10 cellular contexts compared by ENCODE assay signal in genomic region chr15:89851665-89852341, GRCh38. TPM values are rescaled to one million over a fixed set of nuclear protein-coding genes. Genes with fewer than 3 reads are reported as not detected.
DNase-seq lines count a peak whose midpoint lies in the region; ATAC-seq and TF ChIP-seq lines count a peak whose summit lies in the region.
"Had no signal": no experiment of that assay in that cellular context is flagged by ENCODE, and none has a peak within 500 bp of the region (broad histone marks: within the 10 kb centered on the region; RNA-seq: fewer than 3 reads in every experiment).

No MANE protein-coding gene starts in this region.

- H3K4me3 ChIP-seq in Peyer's patch = no peak overlapping the region
- H3K4me3 ChIP-seq: SJSA1 had no signal

- TF ChIP-seq CTCF in Peyer's patch (IDR thresholded peaks at IDR 0.05) = no peak

- in situ Hi-C loops in ACHN (cut with HindIII; ENCODE audit: low pct_ligation_motif_present, low pct_unique_long_range_greater_than_20kb, low sequenced_read_pairs) = no loop called here

- no peaks in the 10 kb centered on the region for H3K9me3 ChIP-seq in Peyer's patch
- H3K9me3 ChIP-seq: SJSA1 had no signal

- DNase-seq in Peyer's patch (no peak), lung microvascular endothelial cell (ENCODE audit: low read depth in 2 of 2) (peak; percentile 25 to 47), ACHN (no peak)
- DNase-seq in effector CD4-positive, alpha-beta T cell = no peak
- DNase-seq: left cardiac atrium had no signal

- peak overlapping the region in 3 of 4 donors; percentile 34 to 82 (median 71) for H3K27ac ChIP-seq in Peyer's patch
- H3K27ac ChIP-seq: SJSA1 had no signal

- no peaks in the 10 kb centered on the region for H3K27me3 ChIP-seq in Peyer's patch
- H3K27me3 ChIP-seq: SJSA1 had no signal

- ATAC-seq in GM18868 (IDR thresholded peaks at IDR 0.05; ENCODE audit: unreplicated experiment) = peak; percentile 68
- ATAC-seq in HG02981 (IDR thresholded peaks at IDR 0.05; ENCODE audit: unreplicated experiment) = peak; percentile 68
- ATAC-seq in HG03039 (IDR thresholded peaks at IDR 0.05; ENCODE audit: unreplicated experiment) = no peak
- no peak for ATAC-seq in HG02885 (IDR thresholded peaks at IDR 0.05; ENCODE audit: poor library complexity, unreplicated experiment)
- ATAC-seq: left cardiac atrium had no signal

- no peak for TF ChIP-seq POLR2A in Peyer's patch (IDR thresholded peaks at IDR 0.05)

- peaks cover 0 to 35% (median 2%) of the 10 kb centered on the region in 4 donors for H3K4me1 ChIP-seq in Peyer's patch

- H3K36me3 ChIP-seq in Peyer's patch = no peaks in the 10 kb centered on the region

RNA-seq across cellular contexts. Expression of gene ANPEP, which starts 37.2 kb away (rescaled TPM):
- total RNA-seq in Peyer's patch = 1,000 to 10,000 TPM in 3 of 4 donors, 100 to 1,000 TPM in 1; 295 to 7,069 (median 4,830) TPM
- total RNA-seq in lung microvascular endothelial cell = 8.5 and 10.7 TPM in 2 replicates

RNA-seq across cellular contexts. Expression of gene AP3S2, which starts 42.0 kb away (rescaled TPM):
- total RNA-seq in Peyer's patch (100 to 1,000 TPM in 1 of 4 donors, 10 to 100 TPM in 3; 13.2 to 106 (median 63.5) TPM), lung microvascular endothelial cell (21.6 and 30.0 TPM in 2 replicates)

Comparison
In these comparisons a context has a peak if more than half of its experiments do, and no peak if none do; other contexts are left out.
1. ATAC-seq: peak in GM18868 (single experiment) and HG02981 (single experiment); none in HG03039 (single experiment) and HG02885 (single experiment).
2. DNase-seq: peak in lung microvascular endothelial cell (2 of 2); none in Peyer's patch (0 of 3), effector CD4-positive, alpha-beta T cell (single experiment) and ACHN (single experiment).
3. RNA of gene ANPEP, which starts 37.2 kb away (total RNA-seq): 295 to 7,069 TPM in Peyer's patch; 8.5 to 10.7 TPM in lung microvascular endothelial cell; every median in the first group is over 10 times any median in the second.